Comparison of ENCODE assay signal across 12 cellular contexts in the genomic region with DNA sequence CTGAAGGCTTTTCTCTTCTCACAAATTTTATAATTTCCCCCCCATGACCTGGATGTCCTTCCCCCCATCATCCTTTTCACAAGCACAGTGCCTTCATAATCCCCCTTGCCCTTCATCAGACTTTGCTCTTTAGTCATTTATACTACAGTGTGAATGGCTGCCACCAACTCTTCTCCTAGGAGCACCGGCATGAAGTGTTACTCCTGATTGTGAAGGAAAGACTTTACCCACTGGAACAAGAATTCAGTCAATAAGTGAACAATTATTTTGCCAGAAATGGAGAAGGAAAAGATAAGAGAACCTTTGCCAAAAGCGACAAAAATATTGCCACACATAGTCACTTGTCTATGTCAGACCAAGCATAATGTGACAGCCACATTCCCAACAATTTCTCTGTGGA. TPM values are rescaled to one million over a fixed set of nuclear protein-coding genes. Genes with fewer than 3 reads are reported as not detected.
"Had no signal": no experiment of that assay in that cellular context is flagged by ENCODE, and none has a peak within 500 bp of the region (broad histone marks: within the 10 kb centered on the region; RNA-seq: fewer than 3 reads in every experiment).

No MANE protein-coding gene starts in this region.

- H3K4me3 ChIP-seq: GM23248, HAP-1, K562 had no signal

- ATAC-seq: HCT116, K562 had no signal

- DNase-seq: GM23248, GOT3, H7, HFFc6, IMR-90, KG1 had no signal

- H3K36me3 ChIP-seq: HAP-1 had no signal

- H3K9ac ChIP-seq: GM23248 had no signal

- FAIRE-seq: HTR-8/SVneo, K562 had no signal

- H3K9me3 ChIP-seq: HAP-1 had no signal

- H3K27ac ChIP-seq: GM23248 had no signal

- H2AFZ ChIP-seq: GM23248 had no signal

- H3K4me1 ChIP-seq: HAP-1 had no signal

RNA-seq across cellular contexts. Expression of gene SERPINA9, which starts 5.0 kb away (rescaled TPM):
- total RNA-seq: GM23248, H4, H7, HFFc6, HT-29, K562 had no signal
- polyA plus RNA-seq: K562 had no signal

RNA-seq across cellular contexts. Expression of gene SERPINA11, which starts 18.4 kb away (rescaled TPM):
- total RNA-seq: GM23248, H4, HFFc6, HT-29, IMR-90, K562 had no signal
- polyA plus RNA-seq: GM23248, IMR-90, K562 had no signal

RNA-seq across cellular contexts. Expression of gene SERPINA12, which starts 38.2 kb away (rescaled TPM):
- total RNA-seq: GM23248, H4, H7, HFFc6, HT-29, IMR-90, K562 had no signal
- polyA plus RNA-seq: GM23248, IMR-90, K562 had no signal
